In the genomic region with DNA sequence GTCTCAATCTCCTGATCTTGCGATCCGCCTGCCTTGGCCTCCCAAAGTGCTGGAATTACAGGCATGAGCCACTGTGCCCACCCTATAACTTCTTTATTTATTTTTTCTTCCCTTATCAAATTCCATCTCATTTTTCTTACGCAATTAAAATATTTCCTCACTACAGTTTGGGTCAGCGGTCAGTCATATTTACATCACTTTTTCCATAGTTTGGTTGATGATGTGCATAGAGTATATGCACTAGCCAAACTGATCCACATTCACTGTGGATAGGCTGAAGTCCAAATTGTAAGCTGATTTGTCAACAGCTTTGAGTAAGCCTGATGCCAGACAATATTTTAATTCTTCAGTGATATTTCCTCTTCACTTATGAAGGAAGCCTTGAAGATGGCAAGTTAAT, we compare ENCODE assay signal across 17 cellular contexts.
DNase-seq lines count a peak whose midpoint lies in the region; TF ChIP-seq lines count a peak whose summit lies in the region.
"Had no signal": no experiment of that assay in that cellular context is flagged by ENCODE, and none has a peak within 500 bp of the region (broad histone marks: within the 10 kb centered on the region; RNA-seq: fewer than 3 reads in every experiment).

No MANE protein-coding gene starts in this region.

- BruUV-seq in Calu3 (replicated peaks; lab: Mats Ljungman, UMichigan) = no TSS peak

- no peaks in the 10 kb centered on the region for H3K9me3 Mint-ChIP-seq in Calu3 (ENCODE audit: low read depth, unreplicated experiment)

- H3K27ac ChIP-seq in brain microvascular endothelial cell = peak overlapping the region; percentile 25

- no peaks in the 10 kb centered on the region for H3K27me3 Mint-ChIP-seq in Calu3 (ENCODE audit: unreplicated experiment)

- CTCF ChIA-PET in Calu3 (lab: Charles Lee) = no interaction called here

- peaks cover 15% of the 10 kb centered on the region for H3K4me1 Mint-ChIP-seq in Calu3 (ENCODE audit: low read depth, unreplicated experiment)

- TF ChIP-seq CTCF in Calu3 (IDR thresholded peaks at IDR 0.05; ENCODE audit: unreplicated experiment) = no peak
- no peak for TF ChIP-seq CTCF in brain microvascular endothelial cell (IDR thresholded peaks at IDR 0.05; ENCODE audit: low read depth, low read length, missing control alignments)
- no peak for TF ChIP-seq CTCF in fibroblast of villous mesenchyme (IDR thresholded peaks at IDR 0.05; ENCODE audit: insufficient read depth, low read depth, low read length)

- no peak overlapping the region for H3K4me3 Mint-ChIP-seq in Calu3 (ENCODE audit: low read depth, unreplicated experiment)
- H3K4me3 Mint-ChIP-seq: CD14-positive monocyte had no signal

- no peaks in the 10 kb centered on the region for H3K27me3 ChIP-seq in brain microvascular endothelial cell (replicated peaks)

- DNase-seq in Calu3 (no peak), HS-27A (ENCODE audit: low read depth) (peak; percentile 50), brain microvascular endothelial cell (peak; percentile 76), fibroblast of villous mesenchyme (ENCODE audit: low read depth) (peak; percentile 62), NCI-H345 (lab: John Stamatoyannopoulos, UW) (no peak), NCI-H2107 treated with DMSO at 0.1 percent for 48 hours (lab: John Stamatoyannopoulos, UW; ENCODE audit: unreplicated experiment) (no peak), NAMALWA (ENCODE audit: low spot score) (no peak)
- no peak for DNase-seq in stimulated activated CD4-positive, alpha-beta T cell treated with anti-CD3 and anti-CD28 coated beads, Interleukin-4, amount 100 ng/mL, for 4 hours
- DNase-seq: Caco-2, DMS53, MV-4-11, NCI-H146, NCI-H2081 treated with DMSO at 0.1 percent for 48 hours, NCI-H446, NCI-H748 treated with DMSO at 0.1 percent for 48 hours, PC-3 had no signal

- H3K27ac Mint-ChIP-seq in Calu3 (ENCODE audit: unreplicated experiment) = peak overlapping the region; percentile 71
- H3K27ac Mint-ChIP-seq: CD14-positive monocyte had no signal

- H3K4me3 ChIP-seq in brain microvascular endothelial cell (ENCODE audit: low read depth, low read length) (no peak overlapping the region), fibroblast of villous mesenchyme (ENCODE audit: low read depth, low read length) (no peak overlapping the region)

- no peaks in the 10 kb centered on the region for H3K36me3 ChIP-seq in brain microvascular endothelial cell (replicated peaks)

- intact Hi-C loops in Calu3 (cut with micrococcal nuclease; ENCODE audit: unreplicated experiment) = no loop called here

- peaks cover 6% of the 10 kb centered on the region for H3K36me3 Mint-ChIP-seq in Calu3 (ENCODE audit: insufficient read depth, unreplicated experiment)
- H3K36me3 Mint-ChIP-seq: CD14-positive monocyte had no signal

- in situ Hi-C loops in brain microvascular endothelial cell (cut with HindIII; ENCODE audit: low pct_ligation_motif_present, low sequenced_read_pairs) = no loop called here

Comparison
In these comparisons a context has a peak if more than half of its experiments do, and no peak if none do; other contexts are left out.
1. DNase-seq: peak in HS-27A (single experiment), brain microvascular endothelial cell (single experiment) and fibroblast of villous mesenchyme (single experiment); none in Calu3 (single experiment), NCI-H345 (single experiment), NCI-H2107 treated with DMSO at 0.1 percent for 48 hours (single experiment), stimulated activated CD4-positive, alpha-beta T cell treated with anti-CD3 and anti-CD28 coated beads, Interleukin-4, amount 100 ng/mL, for 4 hours (0 of 2) and NAMALWA (single experiment).